15 cellular contexts compared by ENCODE assay signal in the genomic region with DNA sequence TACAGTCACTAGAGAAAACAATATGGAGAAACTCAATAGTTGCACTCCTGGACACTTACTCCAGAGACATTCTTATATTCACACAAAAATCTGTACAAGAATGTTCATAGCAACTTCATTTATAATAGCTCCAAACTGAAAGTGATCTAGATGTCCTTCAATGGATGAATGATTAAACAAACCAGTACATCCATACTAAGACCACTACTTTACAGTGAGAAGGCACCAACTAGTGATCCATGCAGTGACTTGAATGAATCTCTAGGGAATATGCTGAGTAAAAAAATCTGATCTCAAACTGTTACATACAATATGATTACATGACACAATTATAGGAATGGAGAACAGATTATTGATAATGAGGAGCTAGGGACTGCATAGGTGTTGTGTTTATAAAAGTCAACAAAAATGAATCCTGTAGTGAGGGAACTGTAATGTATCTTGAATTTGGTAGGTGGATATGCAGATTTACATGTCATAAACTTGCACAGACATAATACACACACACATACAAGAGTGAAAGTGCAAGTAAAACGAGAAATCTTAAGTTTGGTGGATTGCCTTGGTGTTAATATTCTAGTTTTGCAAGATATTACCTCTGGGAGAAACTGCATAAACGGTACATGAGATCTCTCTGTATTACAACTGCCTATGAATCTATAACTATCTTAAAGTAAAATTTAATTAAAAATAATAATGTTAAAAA.
"Had no signal": no experiment of that assay in that cellular context is flagged by ENCODE, and none has a peak within 500 bp of the region (broad histone marks: within the 10 kb centered on the region; RNA-seq: fewer than 3 reads in every experiment).

No MANE protein-coding gene starts in this region.

- H3K9me3 ChIP-seq: esophagus muscularis mucosa, ovary, stomach had no signal

- H2AFZ ChIP-seq: neural progenitor cell had no signal

- H3K4me2 ChIP-seq: neural progenitor cell had no signal

- ATAC-seq: activated CD8-positive, alpha-beta T cell treated with anti-CD3 and anti-CD28 coated beads, Interleukin-2, amount 10 ng/mL, durations not matched to agents 7 days and 5 days; left cardiac atrium had no signal

- H3K36me3 ChIP-seq: cardiac muscle cell, esophagus muscularis mucosa, neural progenitor cell, ovary, stomach, WERI-Rb-1 had no signal

- H3K27ac Mint-ChIP-seq: activated CD8-positive, alpha-beta T cell treated with anti-CD3 and anti-CD28 coated beads, Interleukin-2, amount 10 ng/mL, durations not matched to agents 7 days and 5 days; immature natural killer cell; neural progenitor cell had no signal

- H3K9me3 Mint-ChIP-seq: neural progenitor cell had no signal

- H3K4me1 ChIP-seq: esophagus muscularis mucosa, neural progenitor cell, stomach had no signal

- DNase-seq: activated CD4-positive, alpha-beta T cell treated with anti-CD3 and anti-CD28 coated beads for 48 hours; activated CD8-positive, alpha-beta memory T cell treated with anti-CD3 and anti-CD28 coated beads, Interleukin-2, amount 50 U/mL, for 48 hours; activated CD8-positive, alpha-beta T cell treated with anti-CD3 and anti-CD28 coated beads, Interleukin-2, amount 10 ng/mL, durations not matched to agents 7 days and 5 days; activated naive CD4-positive, alpha-beta T cell treated with Interleukin-2 at 50 U/mL for 16 hours; immature natural killer cell; left cardiac atrium; midbrain; ovary; stimulated activated CD4-positive, alpha-beta T cell treated with anti-CD3 and anti-CD28 coated beads, Interleukin-4, amount 100 ng/mL, for 24 hours; stomach; WERI-Rb-1 had no signal

- H3K36me3 Mint-ChIP-seq: immature natural killer cell, neural progenitor cell had no signal

- H3K4me1 Mint-ChIP-seq: immature natural killer cell, neural progenitor cell had no signal

- H3K27ac ChIP-seq: cardiac muscle cell, esophagus muscularis mucosa, neural progenitor cell, ovary, stomach, WERI-Rb-1 had no signal

- H3K4me3 ChIP-seq: cardiac muscle cell, esophagus muscularis mucosa, lung, neural progenitor cell, ovary, stomach had no signal

- H3K4me3 Mint-ChIP-seq: activated CD8-positive, alpha-beta T cell treated with anti-CD3 and anti-CD28 coated beads, Interleukin-2, amount 10 ng/mL, durations not matched to agents 7 days and 5 days; immature natural killer cell; neural progenitor cell had no signal
